8 cellular contexts compared by ENCODE assay signal in the genomic region with DNA sequence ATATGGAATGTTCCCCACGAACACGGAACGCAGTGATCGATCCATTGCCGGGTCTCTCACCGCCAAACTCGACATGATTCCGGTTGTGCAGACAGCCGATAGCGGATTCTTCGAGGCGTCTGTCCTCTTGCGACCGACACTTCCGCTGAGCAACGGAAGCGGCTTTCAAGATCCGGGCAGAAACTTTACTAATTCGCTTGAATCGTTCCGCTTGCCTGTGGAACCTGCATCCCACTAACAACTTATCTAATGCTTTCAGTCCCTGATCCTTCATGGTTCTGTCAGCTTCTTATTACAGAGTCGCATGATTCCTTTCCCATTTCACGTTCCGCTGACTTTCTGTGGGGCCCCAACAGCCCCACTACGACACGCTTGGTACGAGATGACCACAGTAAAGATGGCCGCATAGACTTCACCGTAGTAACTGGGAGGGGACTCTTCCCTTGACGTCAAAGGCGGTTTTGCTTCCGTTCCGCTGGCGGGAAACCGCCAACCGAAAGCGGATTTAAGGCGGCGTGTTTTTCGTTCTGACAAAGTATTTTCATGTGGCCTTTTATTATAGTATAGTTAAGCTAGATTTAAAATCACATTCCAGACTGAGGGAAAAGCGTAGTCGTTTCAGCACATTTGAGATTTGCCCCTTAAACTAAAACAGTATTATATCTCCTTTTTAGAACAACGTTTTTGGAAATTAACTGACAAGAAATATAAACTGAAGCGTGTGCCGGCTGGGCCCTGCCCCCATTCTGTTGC. TPM values are rescaled to one million over a fixed set of nuclear protein-coding genes. Genes with fewer than 3 reads are reported as not detected.
DNase-seq lines count a peak whose midpoint lies in the region; ATAC-seq and TF ChIP-seq lines count a peak whose summit lies in the region.

A gene with protein sequence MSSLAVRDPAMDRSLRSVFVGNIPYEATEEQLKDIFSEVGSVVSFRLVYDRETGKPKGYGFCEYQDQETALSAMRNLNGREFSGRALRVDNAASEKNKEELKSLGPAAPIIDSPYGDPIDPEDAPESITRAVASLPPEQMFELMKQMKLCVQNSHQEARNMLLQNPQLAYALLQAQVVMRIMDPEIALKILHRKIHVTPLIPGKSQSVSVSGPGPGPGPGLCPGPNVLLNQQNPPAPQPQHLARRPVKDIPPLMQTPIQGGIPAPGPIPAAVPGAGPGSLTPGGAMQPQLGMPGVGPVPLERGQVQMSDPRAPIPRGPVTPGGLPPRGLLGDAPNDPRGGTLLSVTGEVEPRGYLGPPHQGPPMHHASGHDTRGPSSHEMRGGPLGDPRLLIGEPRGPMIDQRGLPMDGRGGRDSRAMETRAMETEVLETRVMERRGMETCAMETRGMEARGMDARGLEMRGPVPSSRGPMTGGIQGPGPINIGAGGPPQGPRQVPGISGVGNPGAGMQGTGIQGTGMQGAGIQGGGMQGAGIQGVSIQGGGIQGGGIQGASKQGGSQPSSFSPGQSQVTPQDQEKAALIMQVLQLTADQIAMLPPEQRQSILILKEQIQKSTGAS (minus strand): TSS at position 121 of the 753 bp plus-strand sequence. CDS start 46 bp downstream, at position 75.

- H3K27ac ChIP-seq in hepatocyte: peak within 1 kb of the TSS; percentile 99

- H3K79me2 ChIP-seq in hepatocyte: peaks cover 22% of the 10 kb centered on the region

- H3K4me3 ChIP-seq in astrocyte of the cerebellum (ENCODE audit: low read depth, low read length): peak within 1 kb of the TSS; percentile 82
- H3K4me3 ChIP-seq in hepatocyte: peak within 1 kb of the TSS; percentile 82

- DNase-seq in NCI-H2029 (lab: John Stamatoyannopoulos, UW) (peak; percentile 55), T-helper 9 cell (peak; percentile 87), astrocyte of the cerebellum (ENCODE audit: low read depth) (peak; percentile 92), hepatocyte (ENCODE audit: low spot score) (peak; percentile 93), renal cortical epithelial cell (ENCODE audit: low read depth) (peak; percentile 86), 8988T (no peak)

- no peaks in the 10 kb centered on the region for H3K9me2 ChIP-seq in hepatocyte (replicated peaks; ENCODE audit: insufficient read depth)

- no peaks in the 10 kb centered on the region for H3K9me3 ChIP-seq in hepatocyte (ENCODE audit: low read depth)

- no peaks in the 10 kb centered on the region for H3K36me3 ChIP-seq in hepatocyte (replicated peaks; ENCODE audit: insufficient read depth, low read depth)

- peak within 1 kb of the TSS; percentile 91 for H2AFZ ChIP-seq in hepatocyte

- no peaks in the 10 kb centered on the region for H4K20me1 ChIP-seq in hepatocyte (ENCODE audit: insufficient read depth, poor library complexity, severe bottlenecking)

- peak within 1 kb of the TSS; percentile 79 for H3K4me2 ChIP-seq in hepatocyte

- in situ Hi-C loops in astrocyte of the cerebellum (cut with HindIII; ENCODE audit: low sequenced_read_pairs): no loop called here

- TF ChIP-seq CTCF in astrocyte of the cerebellum (IDR thresholded peaks at IDR 0.05; ENCODE audit: low read depth, low read length, missing control alignments) (no peak), hepatocyte (IDR thresholded peaks at IDR 0.05; ENCODE audit: poor library complexity) (no peak)

- ATAC-seq in GM18505 (IDR thresholded peaks at IDR 0.05; ENCODE audit: unreplicated experiment): peak; percentile 95
- ATAC-seq in HG02973 (IDR thresholded peaks at IDR 0.05; ENCODE audit: unreplicated experiment): peak; percentile 89

- peaks cover 10% of the 10 kb centered on the region for H3K4me1 ChIP-seq in hepatocyte (ENCODE audit: insufficient read depth)

- no peaks in the 10 kb centered on the region for H3K27me3 ChIP-seq in hepatocyte

- peak; percentile 93 for TF ChIP-seq POLR2A in GM18505 (IDR thresholded peaks at IDR 0.05; ENCODE audit: borderline replicate concordance, extremely low read depth, insufficient read depth, insufficient read length)

- under 1% methylated on average over 45 of the region's 45 CpGs for WGBS in hepatocyte (ENCODE audit: low lambda C conversion rate, missing lambda C conversion rate)

RNA-seq across cellular contexts. Expression of the gene that starts here (rescaled TPM):
- total RNA-seq in hepatocyte (19.6 and 22.3 TPM in 2 replicates), renal cortical epithelial cell (18.6 and 19.9 TPM in 2 replicates)
- 5.2 and 7.2 TPM in 2 replicates for polyA plus RNA-seq in hepatocyte
